ENCODE assay signal across 29 cellular contexts in genomic region chr18:45728341-45729010, GRCh38. TPM values are rescaled to one million over a fixed set of nuclear protein-coding genes. Genes with fewer than 3 reads are reported as not detected.
DNase-seq lines count a peak whose midpoint lies in the region; ATAC-seq, FAIRE-seq and TF ChIP-seq lines count a peak whose summit lies in the region.
"Had no signal": no experiment of that assay in that cellular context is flagged by ENCODE, and none has a peak within 500 bp of the region (broad histone marks: within the 10 kb centered on the region; RNA-seq: fewer than 3 reads in every experiment).

No MANE protein-coding gene starts in this region.

- H3K4me3 Mint-ChIP-seq in astrocyte (ENCODE audit: unreplicated experiment): no peak overlapping the region
- H3K4me3 Mint-ChIP-seq: activated CD4-positive, alpha-beta memory T cell treated with anti-CD3 and anti-CD28 coated beads for 36 hours; activated naive CD4-positive, alpha-beta T cell treated with anti-CD3 and anti-CD28 coated beads for 36 hours; activated T-helper 1 cell treated with anti-CD3 and anti-CD28 coated beads, Interleukin-12 subunit alpha, Interleukin-12 subunit beta, Interleukin-2, Interleukin-4 antibody, amounts not matched to agents 30 ng/mL and 10 ng/mL and 1 ng/mL, durations not matched to agents 14 hours and 24 hours and 36 hours; CD8-positive, alpha-beta memory T cell; mesothelial cell of epicardium; T-helper 2 cell treated with Interferon-gamma antibody and Interleukin-4, amounts not matched to agents 5 μg/mL and 100 μg/mL, for 36 hours; type B pancreatic cell had no signal

- H3K27me3 Mint-ChIP-seq in astrocyte (ENCODE audit: low read depth, unreplicated experiment): peaks cover 14% of the 10 kb centered on the region
- H3K27me3 Mint-ChIP-seq: activated CD4-positive, alpha-beta memory T cell treated with anti-CD3 and anti-CD28 coated beads for 36 hours; CD8-positive, alpha-beta memory T cell had no signal

- no peaks in the 10 kb centered on the region for H3K4me1 Mint-ChIP-seq in astrocyte (ENCODE audit: low read depth, unreplicated experiment)
- H3K4me1 Mint-ChIP-seq: CD8-positive, alpha-beta memory T cell; mesothelial cell of epicardium had no signal

- no peak for TF ChIP-seq CTCF in AG09309 (IDR thresholded peaks at IDR 0.05; ENCODE audit: control insufficient read depth, insufficient read depth, low read depth, low read length, missing control alignments)
- TF ChIP-seq CTCF in astrocyte (IDR thresholded peaks at IDR 0.05; ENCODE audit: insufficient read depth, low read depth, low read length): no peak
- no peak for TF ChIP-seq CTCF in fibroblast of villous mesenchyme (IDR thresholded peaks at IDR 0.05; ENCODE audit: insufficient read depth, low read depth, low read length)

- FAIRE-seq in astrocyte (lab: Jason Lieb, UNC): peak; percentile 34
- FAIRE-seq: endothelial cell of umbilical vein, keratinocyte had no signal

- H3K9me3 ChIP-seq in GM23248 (ENCODE audit: low read depth): no peaks in the 10 kb centered on the region
- no peaks in the 10 kb centered on the region for H3K9me3 ChIP-seq in astrocyte (ENCODE audit: insufficient read depth, low read depth, low read length)
- H3K9me3 ChIP-seq: heart right ventricle had no signal

- DNase-seq in AG09309 (ENCODE audit: low read depth): peak; percentile 63
- DNase-seq in GM23248: peak; percentile 36
- DNase-seq in astrocyte (ENCODE audit: low read depth): peak; percentile 89
- DNase-seq in fibroblast of villous mesenchyme (ENCODE audit: low read depth): peak; percentile 21
- DNase-seq in NCI-H2107 (lab: John Stamatoyannopoulos, UW): no peak
- no peak for DNase-seq in stimulated activated CD4-positive, alpha-beta T cell treated with anti-CD3 and anti-CD28 coated beads, Interleukin-4, amount 100 ng/mL, for 24 hours
- DNase-seq in effector CD8-positive, alpha-beta T cell (lab: John Stamatoyannopoulos, UW): no peak
- DNase-seq: 8988T; activated CD4-positive, alpha-beta memory T cell treated with anti-CD3 and anti-CD28 coated beads for 36 hours; activated CD4-positive, alpha-beta T cell treated with anti-CD3 and anti-CD28 coated beads for 1 hour; activated CD8-positive, alpha-beta memory T cell treated with anti-CD3 and anti-CD28 coated beads, Interleukin-2, amount 50 U/mL, for 4 hours; activated naive CD4-positive, alpha-beta T cell treated with anti-CD3 and anti-CD28 coated beads for 36 hours; brain microvascular endothelial cell; CD8-positive, alpha-beta memory T cell; DMS153; dorsolateral prefrontal cortex; foreskin keratinocyte; heart right ventricle; NCI-H524 treated with DMSO at 0.1 percent for 48 hours; NK-92 treated with Interleukin-12 subunit alpha and Interleukin-12 subunit beta, amount 100 ng/mL, for 24 hours; stimulated activated naive CD4-positive, alpha-beta T cell had no signal

- H3K36me3 ChIP-seq in GM23248 (ENCODE audit: low read depth) (no peaks in the 10 kb centered on the region), astrocyte (ENCODE audit: insufficient read depth, low read length) (no peaks in the 10 kb centered on the region)
- H3K36me3 ChIP-seq: brain microvascular endothelial cell, heart right ventricle had no signal

- H3K9me2 ChIP-seq in GM23248 (ENCODE audit: insufficient read depth): no peaks in the 10 kb centered on the region

- no peaks in the 10 kb centered on the region for H3K36me3 Mint-ChIP-seq in astrocyte (ENCODE audit: low read depth, unreplicated experiment)
- H3K36me3 Mint-ChIP-seq: activated CD4-positive, alpha-beta memory T cell treated with anti-CD3 and anti-CD28 coated beads for 36 hours; mesothelial cell of epicardium; type B pancreatic cell had no signal

- WGBS in GM23248 (ENCODE audit: low coverage in 1 of 2, low lambda C conversion rate in 2 of 2, missing lambda C conversion rate in 2 of 2), 2 experiments: 1 to 2% methylated on average over 2 of the region's 2 CpGs

- in situ Hi-C loops in GM23248 (cut with MboI): no loop called here

- H2AFZ ChIP-seq in GM23248: no peak overlapping the region
- H2AFZ ChIP-seq in astrocyte (ENCODE audit: low read depth, low read length): no peak overlapping the region

- H4K20me1 ChIP-seq in GM23248 (ENCODE audit: insufficient read depth) (no peaks in the 10 kb centered on the region), astrocyte (ENCODE audit: insufficient read depth, low read length) (no peaks in the 10 kb centered on the region)

- H3K4me3 ChIP-seq in AG09309 (ENCODE audit: control insufficient read depth, low read depth, low read length) (no peak overlapping the region), GM23248 (no peak overlapping the region), astrocyte (ENCODE audit: insufficient read depth, low read depth, low read length) (no peak overlapping the region), fibroblast of villous mesenchyme (ENCODE audit: low read depth, low read length) (no peak overlapping the region)
- H3K4me3 ChIP-seq: heart right ventricle, skin epidermis had no signal

- H3F3A ChIP-seq in GM23248 (ENCODE audit: insufficient read depth): peaks cover 8% of the 10 kb centered on the region

- H3K27me3 ChIP-seq in GM23248 (replicated peaks; ENCODE audit: insufficient read depth): no peaks in the 10 kb centered on the region
- H3K27me3 ChIP-seq in astrocyte (ENCODE audit: insufficient read depth, low read length): no peaks in the 10 kb centered on the region
- H3K27me3 ChIP-seq: brain microvascular endothelial cell, dorsolateral prefrontal cortex, foreskin keratinocyte, heart right ventricle had no signal

- no peak overlapping the region for H3K27ac Mint-ChIP-seq in astrocyte (ENCODE audit: unreplicated experiment)
- H3K27ac Mint-ChIP-seq: activated CD4-positive, alpha-beta memory T cell treated with anti-CD3 and anti-CD28 coated beads for 36 hours; activated naive CD4-positive, alpha-beta T cell treated with anti-CD3 and anti-CD28 coated beads for 36 hours; activated T-helper 1 cell treated with anti-CD3 and anti-CD28 coated beads, Interleukin-12 subunit alpha, Interleukin-12 subunit beta, Interleukin-2, Interleukin-4 antibody, amounts not matched to agents 30 ng/mL and 10 ng/mL and 1 ng/mL, durations not matched to agents 14 hours and 24 hours and 36 hours; CD8-positive, alpha-beta memory T cell; mesothelial cell of epicardium; T-helper 2 cell treated with Interferon-gamma antibody and Interleukin-4, amounts not matched to agents 5 μg/mL and 100 μg/mL, for 36 hours; type B pancreatic cell had no signal

- H3K4me2 ChIP-seq in GM23248 (ENCODE audit: unreplicated experiment): no peak overlapping the region
- peak overlapping the region; percentile 42 for H3K4me2 ChIP-seq in astrocyte (ENCODE audit: low read length)

- H3K9ac ChIP-seq in GM23248: no peak overlapping the region
- no peak overlapping the region for H3K9ac ChIP-seq in astrocyte (ENCODE audit: low read length)

- H3K79me2 ChIP-seq in GM23248 (ENCODE audit: insufficient read depth) (no peaks in the 10 kb centered on the region), astrocyte (ENCODE audit: insufficient read depth, low read length) (no peaks in the 10 kb centered on the region)

- peaks cover 31% of the 10 kb centered on the region for H3K4me1 ChIP-seq in GM23248 (ENCODE audit: insufficient read depth)
- peaks cover 40% of the 10 kb centered on the region for H3K4me1 ChIP-seq in astrocyte (ENCODE audit: insufficient read depth, low read length)
- H3K4me1 ChIP-seq: foreskin keratinocyte had no signal

- H3K9me3 Mint-ChIP-seq in astrocyte (ENCODE audit: unreplicated experiment): no peaks in the 10 kb centered on the region
- H3K9me3 Mint-ChIP-seq: activated CD4-positive, alpha-beta memory T cell treated with anti-CD3 and anti-CD28 coated beads for 36 hours; activated naive CD4-positive, alpha-beta T cell treated with anti-CD3 and anti-CD28 coated beads for 36 hours; activated T-helper 1 cell treated with anti-CD3 and anti-CD28 coated beads, Interleukin-12 subunit alpha, Interleukin-12 subunit beta, Interleukin-2, Interleukin-4 antibody, amounts not matched to agents 30 ng/mL and 10 ng/mL and 1 ng/mL, durations not matched to agents 14 hours and 24 hours and 36 hours; CD8-positive, alpha-beta memory T cell; mesothelial cell of epicardium; T-helper 2 cell treated with Interferon-gamma antibody and Interleukin-4, amounts not matched to agents 5 μg/mL and 100 μg/mL, for 36 hours; type B pancreatic cell had no signal

- H3K27ac ChIP-seq in GM23248: no peak overlapping the region
- H3K27ac ChIP-seq in astrocyte (ENCODE audit: low read depth, low read length): no peak overlapping the region
- H3K27ac ChIP-seq: brain microvascular endothelial cell, dorsolateral prefrontal cortex, foreskin keratinocyte, heart right ventricle, skin epidermis had no signal

- no peak for ATAC-seq in HG02973 (IDR thresholded peaks at IDR 0.05; ENCODE audit: unreplicated experiment)
- ATAC-seq: foreskin keratinocyte, heart right ventricle had no signal

RNA-seq across cellular contexts. Expression of gene SLC14A1, which starts 4.5 kb away (rescaled TPM):
- 0.54 and 2.0 TPM in 2 replicates for total RNA-seq in GM23248 (2014; rRNA removed; shearing (Covaris generic))
- polyA plus RNA-seq in GM23248 (2016; fragmentation: Nextera tagmentation; extraction: Ambion mirVana): 0.29 and 0.53 TPM in 2 replicates
- not detected in 2 replicates for total RNA-seq in astrocyte
- 0.86 and 9.3 TPM in 2 replicates for total RNA-seq in fibroblast of villous mesenchyme
- total RNA-seq: endothelial cell of umbilical vein, mesothelial cell of epicardium had no signal
- polyA plus RNA-seq: endothelial cell of umbilical vein, keratinocyte had no signal

Comparison
In these comparisons a context has a peak if more than half of its experiments do, and no peak if none do; other contexts are left out.
1. DNase-seq: peak in AG09309 (single experiment), GM23248 (single experiment), astrocyte (single experiment) and fibroblast of villous mesenchyme (single experiment); none in NCI-H2107 (single experiment), stimulated activated CD4-positive, alpha-beta T cell treated with anti-CD3 and anti-CD28 coated beads, Interleukin-4, amount 100 ng/mL, for 24 hours (single experiment) and effector CD8-positive, alpha-beta T cell (single experiment).